10 cellular contexts compared by ENCODE assay signal in the genomic region with DNA sequence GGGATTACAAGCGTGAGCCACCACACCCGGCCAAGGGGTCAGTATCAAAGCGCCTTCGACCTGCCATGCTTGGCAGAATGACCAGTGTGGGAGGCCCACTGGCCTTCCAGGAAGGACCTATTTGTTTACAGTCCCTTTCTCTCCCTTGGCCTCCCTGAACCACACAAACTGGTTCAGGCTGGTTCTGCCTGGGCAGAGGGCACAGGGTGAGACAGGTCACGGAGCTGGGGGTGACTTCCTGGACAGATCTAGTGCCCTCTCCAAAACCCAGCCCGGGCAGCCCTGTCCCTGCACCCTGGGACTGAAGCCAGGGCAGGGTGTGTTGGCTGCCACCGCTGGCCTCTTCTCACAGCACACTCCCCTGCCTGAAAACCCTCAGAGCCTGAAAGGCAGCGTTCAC. TPM values are rescaled to one million over a fixed set of nuclear protein-coding genes. Genes with fewer than 3 reads are reported as not detected.
DNase-seq lines count a peak whose midpoint lies in the region; ATAC-seq and TF ChIP-seq lines count a peak whose summit lies in the region.
"Had no signal": no experiment of that assay in that cellular context is flagged by ENCODE, and none has a peak within 500 bp of the region (broad histone marks: within the 10 kb centered on the region; RNA-seq: fewer than 3 reads in every experiment).

No MANE protein-coding gene starts in this region.

- CTCF ChIA-PET in naive thymus-derived CD4-positive, alpha-beta T cell (lab: Charles Lee): interaction anchor here (0.6 to 2.7 kb wide), 7 partner anchors 9 to 71 kb away, joined by 3 to 21 read pairs (median 4); a partner anchor contains a TSS

- WGBS in tibial nerve, 2 donors: 45 to 63% methylated on average over 4 to 8 of the region's 8 CpGs

- intact Hi-C loops in dorsolateral prefrontal cortex (cut with DNase I): no loop called here
- intact Hi-C loops in naive thymus-derived CD4-positive, alpha-beta T cell (cut with micrococcal nuclease): no loop called here

- TF ChIP-seq EP300 in tibial nerve (IDR thresholded peaks at IDR 0.05): peak in 1 of 2 donors; percentile 7

- H3K27ac ChIP-seq in dorsolateral prefrontal cortex: peak overlapping the region; percentile 65 to 100 (median 95)
- H3K27ac ChIP-seq in naive thymus-derived CD4-positive, alpha-beta T cell (ENCODE audit: low read depth, low read length): peak overlapping the region; percentile 94
- H3K27ac ChIP-seq in tibial nerve: peak overlapping the region; percentile 45 to 91 (median 78)

- peak overlapping the region; percentile 39 for H3K27ac Mint-ChIP-seq in activated T-cell treated with anti-CD3 and anti-CD28 coated beads, Interleukin-2, amount 50 U/mL, for 72 hours
- H3K27ac Mint-ChIP-seq in naive thymus-derived CD4-positive, alpha-beta T cell: peak overlapping the region; percentile 73 to 93 (median 88)

- H3K4me1 ChIP-seq in naive thymus-derived CD4-positive, alpha-beta T cell (ENCODE audit: control insufficient read depth in 2 of 2, insufficient read depth in 2 of 2, low read length in 2 of 2): peaks cover 97 to 98% of the 10 kb centered on the region in 2 donors
- H3K4me1 ChIP-seq in tibial nerve: peaks cover 0 to 99% (median 74%) of the 10 kb centered on the region in 4 donors

- POLR2A ChIA-PET in naive thymus-derived CD4-positive, alpha-beta T cell (lab: Charles Lee): interaction anchor here (3.5 to 10.0 kb wide), 3 partner anchors 12 to 70 kb away, joined by 21 to 150 read pairs (median 118); a partner anchor contains a TSS

- TF ChIP-seq CTCF in dorsolateral prefrontal cortex (IDR thresholded peaks at IDR 0.05 in 54 of 56, conservative IDR thresholded peaks at IDR 0.05 in 2 of 56; ENCODE audit: low read depth in 1 of 56, partially characterized antibody in 56 of 56): no peak
- TF ChIP-seq CTCF in tibial nerve (IDR thresholded peaks at IDR 0.05): no peak

- peaks cover 11 to 34% (median 12%) of the 10 kb centered on the region in 3 experiments for H3K36me3 ChIP-seq in naive thymus-derived CD4-positive, alpha-beta T cell (ENCODE audit: control insufficient read depth in 2 of 3, insufficient read depth in 3 of 3, low read length in 3 of 3)
- peaks cover 0 to 33% (median 12%) of the 10 kb centered on the region in 3 donors for H3K36me3 ChIP-seq in tibial nerve

- peaks cover 4 to 5% of the 10 kb centered on the region in 2 donors for H3K36me3 Mint-ChIP-seq in activated T-cell treated with anti-CD3 and anti-CD28 coated beads, Interleukin-2, amount 50 U/mL, for 72 hours (ENCODE audit: insufficient read depth in 2 of 2)
- H3K36me3 Mint-ChIP-seq in naive thymus-derived CD4-positive, alpha-beta T cell: peaks cover 0 to 27% (median 0%) of the 10 kb centered on the region in 5 donors

- H3K4me3 Mint-ChIP-seq in activated T-cell treated with anti-CD3 and anti-CD28 coated beads, Interleukin-2, amount 50 U/mL, for 72 hours: peak overlapping the region in 1 of 2 donors; percentile 24
- H3K4me3 Mint-ChIP-seq in naive thymus-derived CD4-positive, alpha-beta T cell: peak overlapping the region; percentile 25 to 73 (median 63)

- no peak for DNase-seq in activated T-cell treated with anti-CD3 and anti-CD28 coated beads, Interleukin-2, amount 50 U/mL, for 72 hours
- DNase-seq in activated T-cell treated with anti-CD3 and anti-CD28 coated beads for 4 hours (no peak), dorsolateral prefrontal cortex (peak in 4 of 10 donors; percentile 26 to 41 (median 30)), tibial nerve (ENCODE audit: low spot score in 2 of 2) (no peak), DMS153 (lab: John Stamatoyannopoulos, UW) (no peak), SIG-M5 treated with dmso at 0.1 percent for 504 hours (lab: John Stamatoyannopoulos, UW; ENCODE audit: unreplicated experiment) (no peak)
- DNase-seq in naive thymus-derived CD4-positive, alpha-beta T cell: no peak
- DNase-seq: PC-3, small intestine had no signal

- no peak for TF ChIP-seq POLR2A in tibial nerve (IDR thresholded peaks at IDR 0.05)

- ATAC-seq in activated T-cell treated with anti-CD3 and anti-CD28 coated beads, Interleukin-2, amount 50 U/mL, for 72 hours (replicated peaks in 1 of 2): no peak
- ATAC-seq in naive thymus-derived CD4-positive, alpha-beta T cell: no peak
- ATAC-seq in GM21529 (IDR thresholded peaks at IDR 0.05; ENCODE audit: unreplicated experiment): no peak
- ATAC-seq: PC-3 had no signal

- no peaks in the 10 kb centered on the region for H3K9me3 ChIP-seq in naive thymus-derived CD4-positive, alpha-beta T cell (ENCODE audit: control insufficient read depth in 2 of 3, low read length in 3 of 3)
- H3K9me3 ChIP-seq in tibial nerve: no peaks in the 10 kb centered on the region

- H3K27me3 ChIP-seq in dorsolateral prefrontal cortex: no peaks in the 10 kb centered on the region
- no peaks in the 10 kb centered on the region for H3K27me3 ChIP-seq in naive thymus-derived CD4-positive, alpha-beta T cell (ENCODE audit: control insufficient read depth in 2 of 2, insufficient read depth in 2 of 2, low read length in 2 of 2)
- H3K27me3 ChIP-seq in tibial nerve: no peaks in the 10 kb centered on the region

- H3K27me3 Mint-ChIP-seq in activated T-cell treated with anti-CD3 and anti-CD28 coated beads, Interleukin-2, amount 50 U/mL, for 72 hours (ENCODE audit: low read depth): no peaks in the 10 kb centered on the region
- H3K27me3 Mint-ChIP-seq in naive thymus-derived CD4-positive, alpha-beta T cell: no peaks in the 10 kb centered on the region

- peaks cover 71% of the 10 kb centered on the region for H3K4me1 Mint-ChIP-seq in activated T-cell treated with anti-CD3 and anti-CD28 coated beads, Interleukin-2, amount 50 U/mL, for 72 hours (ENCODE audit: low read depth)
- H3K4me1 Mint-ChIP-seq in naive thymus-derived CD4-positive, alpha-beta T cell: peaks cover 53 to 94% (median 71%) of the 10 kb centered on the region in 7 donors

- H3K4me3 ChIP-seq in dorsolateral prefrontal cortex (no peak overlapping the region), tibial nerve (no peak overlapping the region)
- no peak overlapping the region for H3K4me3 ChIP-seq in naive thymus-derived CD4-positive, alpha-beta T cell (ENCODE audit: low read length)

- no peaks in the 10 kb centered on the region for H3K9me3 Mint-ChIP-seq in activated T-cell treated with anti-CD3 and anti-CD28 coated beads, Interleukin-2, amount 50 U/mL, for 72 hours
- peaks cover 0 to 2% (median 0%) of the 10 kb centered on the region in 11 donors for H3K9me3 Mint-ChIP-seq in naive thymus-derived CD4-positive, alpha-beta T cell

RNA-seq across cellular contexts. Expression of a gene that starts 11.3 kb away (rescaled TPM):
- 10 to 100 TPM; 21.3 to 21.5 TPM for total RNA-seq in activated T-cell treated with anti-CD3 and anti-CD28 coated beads, Interleukin-2, amount 50 U/mL, for 72 hours
- total RNA-seq in dorsolateral prefrontal cortex: 10 to 100 TPM in 32 of 120 experiments, 1 to 10 TPM in 88; 3.7 to 27.9 (median 8.5) TPM
- 10 to 100 TPM; 11.1 to 47.2 (median 17.5) TPM for total RNA-seq in naive thymus-derived CD4-positive, alpha-beta T cell
- polyA plus RNA-seq in naive thymus-derived CD4-positive, alpha-beta T cell: 10 to 100 TPM; 11.5 to 37.6 TPM
- total RNA-seq in tibial nerve: 100 to 1,000 TPM in 2 of 4 donors, 10 to 100 TPM in 2; 52.2 to 119 (median 89.0) TPM

RNA-seq across cellular contexts. Expression of a gene that starts 38.5 kb away (rescaled TPM):
- total RNA-seq in activated T-cell treated with anti-CD3 and anti-CD28 coated beads, Interleukin-2, amount 50 U/mL, for 72 hours: 10 to 100 TPM; 32.1 to 35.6 TPM
- total RNA-seq in dorsolateral prefrontal cortex: 10 to 100 TPM; 35.8 to 75.4 (median 58.2) TPM
- 10 to 100 TPM; 19.8 to 51.5 (median 24.6) TPM for total RNA-seq in naive thymus-derived CD4-positive, alpha-beta T cell
- 10 to 100 TPM; 17.6 to 23.3 TPM for polyA plus RNA-seq in naive thymus-derived CD4-positive, alpha-beta T cell
- total RNA-seq in tibial nerve: 10 to 100 TPM; 52.5 to 71.6 (median 56.7) TPM
